Comparison of ENCODE assay signal across 14 cellular contexts in the genomic region with DNA sequence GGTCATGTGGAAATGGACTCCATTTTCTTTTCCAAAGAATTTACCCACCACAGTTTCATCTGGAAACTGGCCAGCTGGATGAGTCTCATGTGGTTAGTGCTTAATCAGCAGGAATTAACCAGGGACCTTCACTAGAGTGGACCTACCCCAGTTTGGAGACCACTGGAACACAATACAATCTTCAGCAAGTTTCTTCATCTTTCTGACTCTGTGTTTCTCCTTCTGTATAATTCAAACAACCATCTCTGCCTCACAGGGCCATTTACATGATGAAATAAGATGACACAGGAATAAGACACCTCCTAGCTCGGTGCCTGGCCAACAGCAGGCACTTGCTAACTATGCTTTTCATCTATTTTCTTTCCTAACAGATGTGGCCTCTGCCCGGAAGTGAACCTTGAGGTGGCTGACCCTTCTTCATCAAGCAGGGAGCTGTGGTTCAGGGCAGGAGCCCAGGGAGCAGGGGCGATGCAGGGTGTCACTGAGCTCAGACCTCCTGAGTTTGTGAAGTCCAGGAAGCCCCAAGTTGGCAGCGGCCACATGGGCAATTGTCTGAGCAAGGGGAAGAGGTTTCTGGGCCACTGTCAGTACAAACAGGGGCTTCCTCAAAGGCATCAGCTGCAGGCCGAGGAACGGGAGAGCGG.
A peak's percentile ranks its signal among the peaks of the same experiment; 100 is the strongest.
DNase-seq lines count a peak whose midpoint lies in the region; ATAC-seq, FAIRE-seq and TF ChIP-seq lines count a peak whose summit lies in the region.
"Had no signal": no experiment of that assay in that cellular context is flagged by ENCODE, and none has a peak within 500 bp of the region (broad histone marks: within the 10 kb centered on the region; RNA-seq: fewer than 3 reads in every experiment).

No MANE protein-coding gene starts in this region.

- no peak overlapping the region for H2BK20ac ChIP-seq in H1 (ENCODE audit: low read length)

- TF ChIP-seq RAD21 in H1 (IDR thresholded peaks at IDR 0.05 in 1 of 2, conservative IDR thresholded peaks at IDR 0.05 in 1 of 2; ENCODE audit: low read depth in 2 of 2, low read length in 2 of 2) = no peak

- no peak overlapping the region for H2BK15ac ChIP-seq in H1 (ENCODE audit: low read length)

- H3K4me1 ChIP-seq in GM23248 (ENCODE audit: insufficient read depth) = peaks cover 27% of the 10 kb centered on the region
- H3K4me1 ChIP-seq in H1 (replicated peaks in 1 of 4; ENCODE audit: control insufficient read depth in 3 of 4, insufficient read depth in 4 of 4, low read length in 3 of 4) = no peaks in the 10 kb centered on the region; a peak in 1 of 7 replicates
- no peaks in the 10 kb centered on the region for H3K4me1 ChIP-seq in psoas muscle
- H3K4me1 ChIP-seq: Caco-2 had no signal

- WGBS in GM23248 (ENCODE audit: low coverage in 1 of 2, low lambda C conversion rate in 2 of 2, missing lambda C conversion rate in 2 of 2), 2 experiments = 26 to 34% methylated on average over 7 of the region's 7 CpGs
- 64% methylated on average over 7 of the region's 7 CpGs; no CpG with 5 or more reads in 1 of the 2 experiments for WGBS in H1 (ENCODE audit: extremely low coverage in 1 of 2, insufficient coverage in 1 of 2, insufficient read length in 1 of 2, insufficient replicate concordance in 2 of 2, low coverage in 1 of 2, low lambda C conversion rate in 2 of 2, missing lambda C conversion rate in 1 of 2), 2 experiments
- 78 to 81% (median 80%) methylated on average over 7 of the region's 7 CpGs for WGBS in psoas muscle, 3 donors

- H3K79me2 ChIP-seq in GM23248 (ENCODE audit: insufficient read depth) (no peaks in the 10 kb centered on the region), H1 (ENCODE audit: control insufficient read depth in 1 of 2, insufficient read depth in 2 of 2, low read length in 2 of 2) (no peaks in the 10 kb centered on the region)

- H3K23me2 ChIP-seq in H1 (ENCODE audit: low read depth, low read length) = no peaks in the 10 kb centered on the region; the same call in 1 of the 2 replicates

- no peaks in the 10 kb centered on the region for H3K36me3 Mint-ChIP-seq in T-cell
- H3K36me3 Mint-ChIP-seq: WTC11 had no signal

- TF ChIP-seq CTCF in H1 (IDR thresholded peaks at IDR 0.05; ENCODE audit: control extremely low read depth in 1 of 3, insufficient read depth in 1 of 3, low read depth in 1 of 3, low read length in 3 of 3) = no peak
- TF ChIP-seq CTCF in psoas muscle (IDR thresholded peaks at IDR 0.05) = no peak

- H3K4me2 ChIP-seq in GM23248 (ENCODE audit: unreplicated experiment) (peak overlapping the region; percentile 87), H1 (ENCODE audit: insufficient read depth in 1 of 2, low read depth in 2 of 2, low read length in 2 of 2) (no peak overlapping the region)

- H3K9ac ChIP-seq in GM23248 (peak overlapping the region; percentile 74), H1 (replicated peaks in 1 of 4; ENCODE audit: extremely low read depth in 1 of 4, low read depth in 3 of 4, low read length in 3 of 4) (no peak overlapping the region)

- H3K9me3 ChIP-seq in GM23248 (ENCODE audit: low read depth) (no peaks in the 10 kb centered on the region), H1 (ENCODE audit: insufficient read depth in 2 of 2, low read depth in 1 of 2, low read length in 1 of 2) (peaks cover 48 to 61% of the 10 kb centered on the region in 2 experiments), psoas muscle (no peaks in the 10 kb centered on the region)
- H3K9me3 ChIP-seq: Caco-2 had no signal

- no peaks in the 10 kb centered on the region for H3K9me3 Mint-ChIP-seq in T-cell
- H3K9me3 Mint-ChIP-seq: WTC11 had no signal

- no peak for TF ChIP-seq POLR2A in H1 (IDR thresholded peaks at IDR 0.05; ENCODE audit: control extremely low read depth in 1 of 2, low read depth in 2 of 2, low read length in 2 of 2)

- H2AFZ ChIP-seq in GM23248 (peak overlapping the region; percentile 57), H1 (ENCODE audit: low read length) (no peak overlapping the region)

- peak; percentile 76 for DNase-seq in GM23248
- peak; percentile 42 for DNase-seq in RCC 7860 (ENCODE audit: low spot score)
- no peak for DNase-seq in H1 (ENCODE audit: low read depth in 1 of 2, low spot score in 2 of 2)
- DNase-seq in psoas muscle = no peak
- no peak for DNase-seq in T-cell
- no peak for DNase-seq in cerebellar cortex (ENCODE audit: low spot score)
- no peak for DNase-seq in NCI-H510A (lab: John Stamatoyannopoulos, UW)
- DNase-seq: activated gamma-delta T cell; Caco-2; effector CD8-positive, alpha-beta T cell; NCI-H146; stimulated activated naive CD4-positive, alpha-beta T cell treated with Interleukin-2 at 50 U/mL for 16 hours had no signal

- no peaks in the 10 kb centered on the region for H3K9me2 ChIP-seq in GM23248 (ENCODE audit: insufficient read depth)

- H4K5ac ChIP-seq in H1 (ENCODE audit: insufficient read length, low read depth, low read length) = no peak overlapping the region

- H3K36me3 ChIP-seq in GM23248 (ENCODE audit: low read depth) (no peaks in the 10 kb centered on the region), H1 (ENCODE audit: control insufficient read depth in 2 of 4, insufficient read depth in 4 of 4, low read length in 3 of 4) (no peaks in the 10 kb centered on the region), psoas muscle (ENCODE audit: insufficient read depth in 1 of 2, low read depth in 1 of 2) (no peaks in the 10 kb centered on the region)

- H3K4me3 Mint-ChIP-seq in T-cell = no peak overlapping the region
- H3K4me3 Mint-ChIP-seq: WTC11 had no signal

- ATAC-seq in psoas muscle (peak in 3 of 4 donors; percentile 4 to 6 (median 5)), T-cell (replicated peaks in 1 of 4) (no peak), GM21723 (IDR thresholded peaks at IDR 0.05; ENCODE audit: unreplicated experiment) (no peak)
- ATAC-seq: WTC11 had no signal

- H2AK5ac ChIP-seq in H1 (ENCODE audit: low read depth, low read length) = no peak overlapping the region

- H2BK12ac ChIP-seq in H1 (ENCODE audit: low read depth, low read length) = no peak overlapping the region

- H3K27me3 Mint-ChIP-seq in T-cell = peaks cover 2 to 9% of the 10 kb centered on the region in 2 donors

- H3K27me3 ChIP-seq in GM23248 (replicated peaks; ENCODE audit: insufficient read depth) = no peaks in the 10 kb centered on the region
- no peaks in the 10 kb centered on the region for H3K27me3 ChIP-seq in H1 (replicated peaks in 1 of 4; ENCODE audit: control insufficient read depth in 3 of 4, extremely low read depth in 1 of 4, insufficient read depth in 3 of 4, low read length in 3 of 4)
- no peaks in the 10 kb centered on the region for H3K27me3 ChIP-seq in psoas muscle (ENCODE audit: insufficient read depth in 3 of 3, low read length in 2 of 3)

- CTCF ChIA-PET in H1 (lab: Charles Lee; ENCODE audit: partially characterized antibody) (interaction anchor here (1.0 kb wide), 1 partner anchor 39 kb away, joined by 3 read pairs; no protein-coding TSS in a partner anchor), T-cell (lab: Charles Lee) (no interaction called here)

- H3K4me3 ChIP-seq in GM23248 (peak overlapping the region; percentile 45), H1 (ENCODE audit: extremely low read depth in 1 of 4, insufficient read depth in 2 of 4, low read depth in 3 of 4, low read length in 4 of 4) (no peak overlapping the region), psoas muscle (no peak overlapping the region)

- no peak overlapping the region for H3K18ac ChIP-seq in H1 (ENCODE audit: extremely low read depth, low read length)

- intact Hi-C loops in psoas muscle (cut with DNase I) = no loop called here

- H3K27ac Mint-ChIP-seq in T-cell = no peak overlapping the region
- H3K27ac Mint-ChIP-seq: WTC11 had no signal

- peak overlapping the region; percentile 72 for H3K14ac ChIP-seq in H1 (ENCODE audit: insufficient read length)

- H4K8ac ChIP-seq in H1 (ENCODE audit: extremely low read depth, insufficient read depth, low read length) = peak overlapping the region; percentile 83; the same call in 1 of the 2 replicates

- 0 out of 2 replicates have a peak, but pooled peaks cover 3% of the 10 kb centered on the region for H4K20me1 ChIP-seq in GM23248 (ENCODE audit: insufficient read depth)
- H4K20me1 ChIP-seq in H1 (replicated peaks in 1 of 2; ENCODE audit: control insufficient read depth in 1 of 2, insufficient read depth in 2 of 2, low read length in 2 of 2) = no peaks in the 10 kb centered on the region

- no peak for TF ChIP-seq EP300 in H1 (IDR thresholded peaks at IDR 0.05; ENCODE audit: borderline replicate concordance in 1 of 2, low read depth in 2 of 2, low read length in 2 of 2)

- H3F3A ChIP-seq in GM23248 (ENCODE audit: insufficient read depth) = peaks cover 29% of the 10 kb centered on the region

- no peaks in the 10 kb centered on the region for H3K79me1 ChIP-seq in H1 (ENCODE audit: low read depth, low read length)

- H3K23ac ChIP-seq in H1 (ENCODE audit: insufficient read length) = no peak overlapping the region

- H4K91ac ChIP-seq in H1 (replicated peaks; ENCODE audit: insufficient read length, low read length) = no peak overlapping the region

- no peak overlapping the region for H2BK5ac ChIP-seq in H1 (ENCODE audit: low read depth, low read length)

- no peaks in the 10 kb centered on the region for H3K4me1 Mint-ChIP-seq in T-cell
- H3K4me1 Mint-ChIP-seq: WTC11 had no signal

- in situ Hi-C loops in GM23248 (cut with MboI) = no loop called here

- no peak overlapping the region for H3K56ac ChIP-seq in H1 (replicated peaks; ENCODE audit: insufficient read length, low read depth, low read length)

- POLR2A ChIA-PET in H1 (lab: Charles Lee; ENCODE audit: partially characterized antibody) (no interaction called here), T-cell (lab: Charles Lee) (no interaction called here)

- H3K27ac ChIP-seq in GM23248 = peak overlapping the region; percentile 97
- no peak overlapping the region for H3K27ac ChIP-seq in H1 (ENCODE audit: low read depth, low read length)
- H3K27ac ChIP-seq in psoas muscle = no peak overlapping the region

- H2BK120ac ChIP-seq in H1 (replicated peaks; ENCODE audit: low read depth, low read length) = no peak overlapping the region

- FAIRE-seq in RCC 7860 (lab: Jason Lieb, UNC) = peak; percentile 81
- no peak for FAIRE-seq in H1 (lab: Jason Lieb, UNC)

- no peak overlapping the region for H3K4ac ChIP-seq in H1 (replicated peaks; ENCODE audit: insufficient read length, low read depth, low read length)

TF ChIP-seq in H1, 55 proteins besides CTCF, POLR2A, EP300 and RAD21:
- TF ChIP-seq PHF8 (conservative IDR thresholded peaks at IDR 0.05; ENCODE audit: low read depth, low read length) (no peak), BRCA1 (IDR thresholded peaks at IDR 0.05; ENCODE audit: low read depth, low read length) (no peak), KDM5A (IDR thresholded peaks at IDR 0.05; ENCODE audit: low read length) (no peak), HDAC6 (IDR thresholded peaks at IDR 0.05; ENCODE audit: low read depth, low read length) (no peak)
- TF ChIP-seq, protein P1, sequence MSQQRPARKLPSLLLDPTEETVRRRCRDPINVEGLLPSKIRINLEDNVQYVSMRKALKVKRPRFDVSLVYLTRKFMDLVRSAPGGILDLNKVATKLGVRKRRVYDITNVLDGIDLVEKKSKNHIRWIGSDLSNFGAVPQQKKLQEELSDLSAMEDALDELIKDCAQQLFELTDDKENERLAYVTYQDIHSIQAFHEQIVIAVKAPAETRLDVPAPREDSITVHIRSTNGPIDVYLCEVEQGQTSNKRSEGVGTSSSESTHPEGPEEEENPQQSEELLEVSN (IDR thresholded peaks at IDR 0.05) = no peak
TF ChIP-seq in H1: peak in this region for 0.

Comparison
In these comparisons a context has a peak if more than half of its experiments do, and no peak if none do; other contexts are left out.
1. DNase-seq: peak in GM23248 (single experiment) and RCC 7860 (single experiment); none in H1 (0 of 2), psoas muscle (0 of 2), T-cell (0 of 34), cerebellar cortex (single experiment) and NCI-H510A (single experiment).
2. ATAC-seq: peak in psoas muscle (3 of 4); none in T-cell (0 of 4) and GM21723 (single experiment).